Comparison of ENCODE assay signal across 1 cellular context in the genomic region with DNA sequence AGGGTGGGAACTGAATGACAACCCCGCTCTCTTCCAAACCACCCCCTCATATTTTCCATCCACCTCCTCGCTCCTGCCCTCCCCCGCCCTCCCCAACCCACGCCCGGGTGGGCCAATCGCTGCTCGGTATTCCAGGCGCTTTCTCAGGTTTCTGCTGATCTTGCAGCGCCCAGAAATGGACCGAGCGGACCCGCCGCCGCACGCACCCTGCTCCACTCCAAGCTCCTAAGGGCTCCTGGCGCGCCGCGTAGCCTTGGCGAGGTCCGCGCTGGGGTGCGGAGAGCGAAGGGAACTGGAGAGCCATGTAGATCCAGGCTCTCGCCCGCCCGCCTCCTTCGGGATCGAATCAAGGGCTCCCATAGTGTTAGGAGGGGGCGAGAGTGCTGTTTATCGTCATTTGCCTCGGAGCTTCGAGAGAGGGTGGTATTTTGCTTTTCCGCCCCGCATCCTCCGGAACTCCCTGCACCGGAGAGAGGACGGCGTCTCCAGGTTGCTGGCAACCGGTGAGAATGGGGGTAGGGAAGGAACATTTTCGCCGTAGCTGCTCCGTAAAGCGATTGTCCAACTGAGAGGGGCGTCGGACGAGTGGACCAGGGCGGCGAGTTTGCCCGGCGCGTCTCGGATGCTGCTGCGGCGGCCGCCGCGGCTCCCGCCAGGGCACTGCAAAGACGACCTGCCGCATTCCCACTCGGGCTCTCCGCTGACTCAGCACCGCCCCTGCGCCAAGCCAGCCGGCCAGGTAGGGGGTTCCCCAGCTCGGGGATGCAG.
TF ChIP-seq lines count a peak whose summit lies in the region.

Gene KCNA1 (plus strand): TSS at position 172 of the 768 bp plus-strand sequence. CDS start 1,474 bp downstream, outside the sequence.

TF ChIP-seq in WTC11, 78 proteins besides CTCF, POLR2A, EP300 and RAD21 (continued from another document):
- no peak for TF ChIP-seq ZBTB21 (CRISPR knock-in tag; IDR thresholded peaks at IDR 0.05; ENCODE audit: borderline replicate concordance)
- no peak for TF ChIP-seq JUN (CRISPR knock-in tag; IDR thresholded peaks at IDR 0.05)
- TF ChIP-seq MYBL2 (CRISPR knock-in tag; IDR thresholded peaks at IDR 0.05) = no peak
- TF ChIP-seq EMX1 (CRISPR knock-in tag; IDR thresholded peaks at IDR 0.05) = no peak
- TF ChIP-seq SOX15 (CRISPR knock-in tag; IDR thresholded peaks at IDR 0.05) = no peak
